In genomic region chrX:133419911-133420310, GRCh38 we compare ENCODE assay signal across 1 cellular context.
TF ChIP-seq lines count a peak whose summit lies in the region.

No MANE protein-coding gene starts in this region.

TF ChIP-seq in HEK293, 187 proteins besides CTCF, POLR2A, EP300 and RAD21 (continued from another document):
- TF ChIP-seq ZNF510 (tag by site-specific recombination; IDR thresholded peaks at IDR 0.05; ENCODE audit: insufficient replicate concordance) (peak; percentile 38), ZBTB1 (tag by site-specific recombination; IDR thresholded peaks at IDR 0.05) (0 out of 2 replicates have a peak, but pooled peaks have one; percentile 19), ZNF629 (tag by site-specific recombination; IDR thresholded peaks at IDR 0.05) (0 out of 2 replicates have a peak, but pooled peaks have one; percentile 14), ZNF433 (tag by site-specific recombination; IDR thresholded peaks at IDR 0.05; ENCODE audit: low read depth) (peak; percentile 77), ZBTB11 (tag by site-specific recombination; conservative IDR thresholded peaks at IDR 0.05; ENCODE audit: low read depth) (peak; percentile 67), ZNF394 (tag by site-specific recombination; IDR thresholded peaks at IDR 0.05; ENCODE audit: borderline replicate concordance) (peak; percentile 87; the same call in 1 of the 2 replicates), ZNF555 (tag by site-specific recombination; conservative IDR thresholded peaks at IDR 0.05) (peak; percentile 59), ZNF202 (tag by site-specific recombination; IDR thresholded peaks at IDR 0.05; ENCODE audit: borderline replicate concordance) (0 out of 2 replicates have a peak, but pooled peaks have one; percentile 37), ZNF518A (tag by site-specific recombination; conservative IDR thresholded peaks at IDR 0.05; ENCODE audit: low read depth) (peak; percentile 83), ZNF529 (tag by site-specific recombination; IDR thresholded peaks at IDR 0.05; ENCODE audit: insufficient replicate concordance) (peak; percentile 49), ZNF23 (tag by site-specific recombination; IDR thresholded peaks at IDR 0.05; ENCODE audit: borderline replicate concordance) (no peak), ZNF37A (tag by site-specific recombination; IDR thresholded peaks at IDR 0.05) (no peak), ZNF621 (tag by site-specific recombination; IDR thresholded peaks at IDR 0.05) (no peak), ZNF266 (tag by site-specific recombination; IDR thresholded peaks at IDR 0.05; ENCODE audit: low read depth) (peak; percentile 54; the same call in 1 of the 2 replicates), ZNF140 (tag by site-specific recombination; IDR thresholded peaks at IDR 0.05) (peak; percentile 70; the same call in 1 of the 2 replicates), HOXD13 (CRISPR knock-in tag; IDR thresholded peaks at IDR 0.05; ENCODE audit: borderline replicate concordance) (no peak), REST (tag by site-specific recombination; IDR thresholded peaks at IDR 0.05) (peak; percentile 63; the same call in 1 of the 2 replicates), ZNF560 (tag by site-specific recombination; IDR thresholded peaks at IDR 0.05; ENCODE audit: borderline replicate concordance) (no peak), ZNF223 (tag by site-specific recombination; IDR thresholded peaks at IDR 0.05) (0 out of 2 replicates have a peak, but pooled peaks have one; percentile 12), ZBTB8A (tag by site-specific recombination; IDR thresholded peaks at IDR 0.05) (peak; percentile 60)
TF ChIP-seq in HEK293: peak in this region for 27.
